8 cellular contexts compared by ENCODE assay signal in the genomic region with DNA sequence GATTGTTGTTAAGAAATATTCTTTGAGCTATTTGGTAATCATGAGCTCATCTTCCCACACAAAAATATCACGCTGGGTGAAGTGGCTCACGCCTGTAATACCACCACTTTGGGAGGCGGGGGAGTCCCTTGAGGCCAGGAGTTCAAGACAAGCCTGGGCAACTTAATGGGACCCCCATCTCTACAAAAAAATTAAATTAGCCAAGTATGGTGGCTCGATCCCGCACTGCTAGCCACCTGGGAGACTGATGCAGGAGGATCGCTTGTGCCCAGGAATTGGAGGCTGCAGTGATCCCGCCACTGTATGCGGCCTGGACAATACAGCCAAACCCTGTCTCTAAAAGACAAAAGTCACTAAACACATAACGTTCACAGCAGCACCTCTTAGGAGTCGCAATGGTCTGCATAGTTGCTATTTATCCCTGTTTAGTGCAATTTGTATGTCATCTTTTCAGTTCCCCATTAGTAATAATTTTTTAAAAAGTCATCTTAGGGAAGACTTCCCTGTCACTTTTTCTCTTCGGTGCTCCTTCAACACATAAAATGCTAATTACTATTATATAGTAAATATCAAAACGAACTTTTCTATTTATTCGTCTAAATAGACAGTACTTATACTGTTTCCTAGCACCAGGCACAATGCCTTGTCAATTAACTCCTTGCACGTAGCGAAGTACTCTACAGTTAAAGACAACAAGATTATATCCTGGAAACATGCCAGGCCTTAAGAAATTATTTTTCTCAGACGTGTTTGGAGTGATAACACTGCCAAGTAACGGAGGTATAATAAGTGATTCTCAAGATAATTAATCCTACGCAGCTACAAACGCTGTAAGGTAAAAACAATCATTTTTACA.
DNase-seq lines count a peak whose midpoint lies in the region; ATAC-seq and TF ChIP-seq lines count a peak whose summit lies in the region.

No MANE protein-coding gene starts in this region.

- peak; percentile 58 for DNase-seq in NCI-H1436 (lab: John Stamatoyannopoulos, UW)
- DNase-seq in astrocyte of the cerebellum (ENCODE audit: low read depth) = no peak
- peak; percentile 7 for DNase-seq in left kidney (ENCODE audit: low read depth, low spot score)
- DNase-seq in substantia nigra (lab: John Stamatoyannopoulos, UW) = peak in 2 of 49 donors; percentile 9 to 12
- DNase-seq in superior temporal gyrus (ENCODE audit: extremely low spot score) = no peak
- DNase-seq in amniotic stem cell (lab: John Stamatoyannopoulos, UW) = no peak

- H3K36me3 ChIP-seq in ES-I3 (ENCODE audit: insufficient read depth, low read length) = no peaks in the 10 kb centered on the region; the same call in 1 of the 2 replicates

- H3K4me1 ChIP-seq in ES-I3 (ENCODE audit: insufficient read depth, low read length) = peaks cover 22% of the 10 kb centered on the region

- no peaks in the 10 kb centered on the region for H3K9me3 ChIP-seq in ES-I3 (ENCODE audit: control insufficient read depth, insufficient read depth, low read length)

- peak overlapping the region; percentile 97 for H3K4me3 ChIP-seq in astrocyte of the cerebellum (ENCODE audit: low read depth, low read length)

- in situ Hi-C loops in astrocyte of the cerebellum (cut with HindIII; ENCODE audit: low sequenced_read_pairs) = no loop called here

- H3K27ac ChIP-seq in substantia nigra (ENCODE audit: low read depth, low read length, poor library complexity, severe bottlenecking) = peak overlapping the region; percentile 100

- no peak for TF ChIP-seq CTCF in astrocyte of the cerebellum (IDR thresholded peaks at IDR 0.05; ENCODE audit: low read depth, low read length, missing control alignments)

- H3K9ac ChIP-seq in ES-I3 (ENCODE audit: low read depth, low read length) = peak overlapping the region; percentile 86

- no peak for ATAC-seq in HG03135 (IDR thresholded peaks at IDR 0.05; ENCODE audit: unreplicated experiment)

Comparison
In these comparisons a context has a peak if more than half of its experiments do, and no peak if none do; other contexts are left out.
1. DNase-seq: peak in NCI-H1436 (single experiment) and left kidney (single experiment); none in astrocyte of the cerebellum (single experiment), superior temporal gyrus (single experiment) and amniotic stem cell (single experiment).